ENCODE assay signal across 13 cellular contexts in genomic region chr7:27166475-27167169, GRCh38. TPM values are rescaled to one million over a fixed set of nuclear protein-coding genes. Genes with fewer than 3 reads are reported as not detected.
DNase-seq lines count a peak whose midpoint lies in the region; ATAC-seq and TF ChIP-seq lines count a peak whose summit lies in the region.
"Had no signal": no experiment of that assay in that cellular context is flagged by ENCODE, and none has a peak within 500 bp of the region (broad histone marks: within the 10 kb centered on the region; RNA-seq: fewer than 3 reads in every experiment).

No MANE protein-coding gene starts in this region.

- DNase-seq in AG10803 (ENCODE audit: low read depth) (no peak), HAP-1 (ENCODE audit: low spot score in 2 of 2) (peak; percentile 2 to 37), chondrocyte (ENCODE audit: low spot score) (peak; percentile 66), NAMALWA (ENCODE audit: low spot score) (no peak)
- DNase-seq in naive thymus-derived CD8-positive, alpha-beta T cell = peak in 1 of 10 donors; percentile 54
- DNase-seq: NCI-H524 treated with DMSO at 0.1 percent for 48 hours, substantia nigra had no signal

- in situ Hi-C loops in HAP-1 (cut with MboI; ENCODE audit: low sequenced_read_pairs) = loop anchor here (25.0 kb wide), 1 partner anchor 954 kb away; the partner anchor contains the start of genes CBX3 and HNRNPA2B1

- TF ChIP-seq CTCF in AG10803 (conservative IDR thresholded peaks at IDR 0.05; ENCODE audit: low read length) (no peak), chondrocyte (IDR thresholded peaks at IDR 0.05) (no peak)

- H3K4me1 Mint-ChIP-seq in chondrocyte (ENCODE audit: low read depth) = peaks cover 9% of the 10 kb centered on the region
- peaks cover 17 to 62% (median 42%) of the 10 kb centered on the region in 4 donors for H3K4me1 Mint-ChIP-seq in naive thymus-derived CD8-positive, alpha-beta T cell

- peaks cover 3% of the 10 kb centered on the region; the same call in 1 of the 2 replicates for H3K4me1 ChIP-seq in HAP-1
- H3K4me1 ChIP-seq: parathyroid adenoma had no signal

- H3K27ac Mint-ChIP-seq in chondrocyte (ENCODE audit: unreplicated experiment) = no peak overlapping the region
- peak overlapping the region in 4 of 10 donors; percentile 7 to 88 (median 81) for H3K27ac Mint-ChIP-seq in naive thymus-derived CD8-positive, alpha-beta T cell

- H3K9me3 ChIP-seq in HAP-1 = no peaks in the 10 kb centered on the region

- H3K4me3 ChIP-seq in AG10803 (ENCODE audit: low read length) = peak overlapping the region; percentile 87
- H3K4me3 ChIP-seq in HAP-1 = peak overlapping the region; percentile 70

- no peak overlapping the region for H3K4me3 Mint-ChIP-seq in chondrocyte (ENCODE audit: unreplicated experiment)
- H3K4me3 Mint-ChIP-seq in naive thymus-derived CD8-positive, alpha-beta T cell = peak overlapping the region in 9 of 10 donors; percentile 26 to 76 (median 52)

- peaks cover 76% of the 10 kb centered on the region for H3K27me3 Mint-ChIP-seq in chondrocyte (ENCODE audit: low read depth)
- peaks cover 42 to 95% (median 69%) of the 10 kb centered on the region in 5 donors for H3K27me3 Mint-ChIP-seq in naive thymus-derived CD8-positive, alpha-beta T cell

- H3K27me3 ChIP-seq in HAP-1 (ENCODE audit: low read depth) = no peaks in the 10 kb centered on the region

- no peak for ATAC-seq in naive thymus-derived CD8-positive, alpha-beta T cell
- ATAC-seq in GM18519 (IDR thresholded peaks at IDR 0.05; ENCODE audit: low FRiP score, unreplicated experiment) (no peak), HG03097 (IDR thresholded peaks at IDR 0.05; ENCODE audit: low FRiP score, unreplicated experiment) (no peak), HG03175 (IDR thresholded peaks at IDR 0.05; ENCODE audit: unreplicated experiment) (no peak)

- H3K9me3 Mint-ChIP-seq in chondrocyte (ENCODE audit: low read depth) = no peaks in the 10 kb centered on the region
- H3K9me3 Mint-ChIP-seq in naive thymus-derived CD8-positive, alpha-beta T cell = peaks cover 0 to 8% (median 0%) of the 10 kb centered on the region in 9 donors

- POLR2A ChIA-PET in naive thymus-derived CD8-positive, alpha-beta T cell (lab: Charles Lee) = no interaction called here

- H3K36me3 Mint-ChIP-seq in chondrocyte (ENCODE audit: low read depth) = peaks cover 4% of the 10 kb centered on the region
- H3K36me3 Mint-ChIP-seq in naive thymus-derived CD8-positive, alpha-beta T cell = peaks cover 0 to 2% (median 0%) of the 10 kb centered on the region in 3 donors

- H3K36me3 ChIP-seq in HAP-1 (replicated peaks) = peaks cover 51% of the 10 kb centered on the region

RNA-seq across cellular contexts. Expression of gene HOXA9, which starts 1.3 kb away (rescaled TPM):
- total RNA-seq in chondrocyte = not detected in 3 replicates
- total RNA-seq in naive thymus-derived CD8-positive, alpha-beta T cell = not detected
- polyA plus RNA-seq in naive thymus-derived CD8-positive, alpha-beta T cell = under 1 TPM in 1 of 3 donors, not detected in 2; 0.16 TPM
- total RNA-seq: activated CD8-positive, alpha-beta memory T cell treated with anti-CD3 and anti-CD28 coated beads for 36 hours had no signal

RNA-seq across cellular contexts. Expression of gene HOXA10, which starts 7.5 kb away (rescaled TPM):
- total RNA-seq in chondrocyte = 0.12 to 0.21 TPM in 2 of 3 replicates, not detected in the other
- not detected for total RNA-seq in naive thymus-derived CD8-positive, alpha-beta T cell
- polyA plus RNA-seq in naive thymus-derived CD8-positive, alpha-beta T cell = under 1 TPM in 1 of 3 donors, not detected in 2; 0.19 TPM

RNA-seq across cellular contexts. Expression of gene HOXA7, which starts 10.1 kb away (rescaled TPM):
- total RNA-seq in chondrocyte = not detected in 3 replicates
- not detected for total RNA-seq in naive thymus-derived CD8-positive, alpha-beta T cell
- not detected for polyA plus RNA-seq in naive thymus-derived CD8-positive, alpha-beta T cell
- total RNA-seq: activated CD8-positive, alpha-beta memory T cell treated with anti-CD3 and anti-CD28 coated beads for 36 hours had no signal

RNA-seq across cellular contexts. Expression of gene HOXA3, which starts 14.2 kb away (rescaled TPM):
- 9.3 to 12.1 TPM in 2 of 3 replicates, not detected in the other for total RNA-seq in chondrocyte
- total RNA-seq in naive thymus-derived CD8-positive, alpha-beta T cell = not detected
- not detected for polyA plus RNA-seq in naive thymus-derived CD8-positive, alpha-beta T cell
- total RNA-seq: activated CD8-positive, alpha-beta memory T cell treated with anti-CD3 and anti-CD28 coated beads for 36 hours had no signal

RNA-seq across cellular contexts. Expression of gene HOXA11, which starts 18.4 kb away (rescaled TPM):
- total RNA-seq in chondrocyte = not detected in 3 replicates
- total RNA-seq in naive thymus-derived CD8-positive, alpha-beta T cell = not detected
- polyA plus RNA-seq in naive thymus-derived CD8-positive, alpha-beta T cell = not detected
- total RNA-seq: activated CD8-positive, alpha-beta memory T cell treated with anti-CD3 and anti-CD28 coated beads for 36 hours had no signal
- polyA plus RNA-seq: esophagus had no signal

Comparison
In these comparisons a context has a peak if more than half of its experiments do, and no peak if none do; other contexts are left out.
1. DNase-seq: peak in HAP-1 (2 of 2) and chondrocyte (single experiment); none in AG10803 (single experiment) and NAMALWA (single experiment).